ENCODE assay signal across 10 cellular contexts in the genomic region with DNA sequence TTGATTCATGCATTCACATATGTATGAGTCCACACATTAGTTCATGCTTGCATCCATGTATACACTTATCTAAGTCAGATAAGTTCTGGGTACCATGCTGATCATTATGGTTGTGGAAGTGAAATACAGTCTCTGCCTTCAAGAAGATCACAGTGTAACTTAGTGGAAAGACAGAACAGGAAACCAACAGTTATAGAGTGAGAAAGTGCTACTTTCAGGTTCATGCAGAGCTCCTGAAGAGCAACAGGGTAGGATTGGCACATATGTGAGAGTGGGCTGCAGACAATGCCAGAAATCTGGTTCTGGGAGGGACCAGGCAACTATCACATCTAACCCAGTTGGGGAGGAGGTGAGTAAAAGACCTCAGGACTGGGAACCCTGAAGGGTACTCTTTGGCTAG.
DNase-seq lines count a peak whose midpoint lies in the region; ATAC-seq and FAIRE-seq lines count a peak whose summit lies in the region.
"Had no signal": no experiment of that assay in that cellular context is flagged by ENCODE, and none has a peak within 500 bp of the region (broad histone marks: within the 10 kb centered on the region; RNA-seq: fewer than 3 reads in every experiment).

No MANE protein-coding gene starts in this region.

- no peak for DNase-seq in central memory CD8-positive, alpha-beta T cell (ENCODE audit: low spot score in 2 of 2)
- DNase-seq in urothelium cell line (ENCODE audit: low spot score): no peak
- DNase-seq in stimulated activated CD4-positive, alpha-beta T cell treated with anti-CD3 and anti-CD28 coated beads, Interleukin-1b, Interleukin-23, amount 100 ng/mL, for 48 hours: no peak
- no peak for DNase-seq in NCI-H748 (lab: John Stamatoyannopoulos, UW; ENCODE audit: unreplicated experiment)
- DNase-seq: heart left ventricle, NCI-H1694, SHP77 had no signal

- peaks cover 14% of the 10 kb centered on the region for H3K4me1 Mint-ChIP-seq in central memory CD8-positive, alpha-beta T cell

- H3K36me3 Mint-ChIP-seq in central memory CD8-positive, alpha-beta T cell (ENCODE audit: insufficient read depth): no peaks in the 10 kb centered on the region

- ATAC-seq in GM18873 (IDR thresholded peaks at IDR 0.05; ENCODE audit: low FRiP score, unreplicated experiment) (peak; percentile 98), GM21526 (IDR thresholded peaks at IDR 0.05; ENCODE audit: low FRiP score, unreplicated experiment) (peak; percentile 98), HG03135 (IDR thresholded peaks at IDR 0.05; ENCODE audit: unreplicated experiment) (peak; percentile 99)
- ATAC-seq in central memory CD8-positive, alpha-beta T cell (replicated peaks; ENCODE audit: extremely low read depth, poor library complexity, severe bottlenecking): peak; percentile 64
- ATAC-seq: heart left ventricle had no signal

- H3K9me3 Mint-ChIP-seq in central memory CD8-positive, alpha-beta T cell: no peaks in the 10 kb centered on the region

- no peak for FAIRE-seq in urothelium cell line (lab: Jason Lieb, UNC)

- H3K27ac Mint-ChIP-seq in central memory CD8-positive, alpha-beta T cell (ENCODE audit: low read depth): no peak overlapping the region

- no peak overlapping the region for H3K4me3 Mint-ChIP-seq in central memory CD8-positive, alpha-beta T cell

- no peaks in the 10 kb centered on the region for H3K27me3 Mint-ChIP-seq in central memory CD8-positive, alpha-beta T cell
